Comparison of ENCODE assay signal across 9 cellular contexts in the genomic region with DNA sequence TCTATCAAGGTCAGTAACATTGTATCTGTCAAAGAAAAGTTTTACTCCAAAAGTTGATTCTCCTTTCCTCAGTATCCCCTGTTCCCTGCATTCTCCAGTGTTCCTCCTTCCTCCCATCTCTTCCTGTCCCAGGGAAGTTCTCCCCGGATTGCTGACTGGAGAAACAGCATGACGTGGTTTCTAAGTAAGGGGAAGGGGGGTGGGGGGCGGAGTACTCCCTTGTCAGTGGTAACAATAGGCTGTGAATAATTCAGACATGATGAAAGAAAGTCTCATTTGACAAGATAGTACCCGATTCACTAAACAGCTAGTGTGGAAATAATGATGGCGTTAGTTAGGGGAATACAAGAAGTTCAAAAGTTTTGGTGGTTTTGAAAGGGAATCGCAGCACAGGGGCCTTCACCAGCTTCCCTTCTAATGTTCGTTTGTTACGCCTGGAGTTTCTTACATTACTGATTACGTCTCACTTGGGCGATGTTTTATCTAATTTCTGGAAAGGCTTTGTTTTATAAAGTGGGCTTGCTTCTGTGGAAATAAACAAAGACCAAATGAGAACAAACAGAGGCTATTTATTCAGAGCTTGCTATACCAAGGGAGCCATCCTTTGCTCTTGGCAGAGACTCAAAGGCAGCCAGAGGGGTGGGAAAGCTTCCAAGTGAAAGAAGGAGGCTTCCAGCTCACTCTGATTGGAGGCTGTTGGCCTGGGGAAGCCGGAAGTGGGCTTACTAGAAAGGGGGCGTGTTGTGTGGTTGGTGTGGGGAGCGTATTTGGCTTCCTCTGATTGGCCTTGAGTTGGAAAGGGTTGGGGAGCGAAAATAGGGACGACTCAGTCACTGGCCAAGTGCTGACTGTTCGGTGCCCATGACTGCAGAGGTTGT.
DNase-seq lines count a peak whose midpoint lies in the region; ATAC-seq and TF ChIP-seq lines count a peak whose summit lies in the region.
"Had no signal": no experiment of that assay in that cellular context is flagged by ENCODE, and none has a peak within 500 bp of the region (broad histone marks: within the 10 kb centered on the region; RNA-seq: fewer than 3 reads in every experiment).

No MANE protein-coding gene starts in this region.

- WGBS in psoas muscle, 3 donors = 51 to 59% (median 51%) methylated on average over 16 of the region's 16 CpGs

- H3K4me1 ChIP-seq in psoas muscle = no peaks in the 10 kb centered on the region

- TF ChIP-seq CTCF in psoas muscle (IDR thresholded peaks at IDR 0.05) = no peak

- peak; percentile 15 for DNase-seq in Jurkat, Clone E6-1 (ENCODE audit: low read depth, low spot score)
- DNase-seq in RPMI8226 (peak; percentile 30), globus pallidus (ENCODE audit: low spot score) (peak; percentile 93), retina (peak; percentile 24), psoas muscle (no peak)
- no peak for DNase-seq in activated T-cell treated with anti-CD3 and anti-CD28 coated beads, Interleukin-2, amount 50 U/mL, for 48 hours
- DNase-seq: NCI-H1930 had no signal

- H3K36me3 ChIP-seq in psoas muscle (ENCODE audit: insufficient read depth in 1 of 2, low read depth in 1 of 2) = no peaks in the 10 kb centered on the region

- no peak overlapping the region for H3K4me3 ChIP-seq in Jurkat, Clone E6-1 (ENCODE audit: low read length)
- H3K4me3 ChIP-seq in psoas muscle = no peak overlapping the region

- intact Hi-C loops in psoas muscle (cut with DNase I) = no loop called here

- no peak for ATAC-seq in GM19463 (IDR thresholded peaks at IDR 0.05; ENCODE audit: unreplicated experiment)
- no peak for ATAC-seq in GM19397 (IDR thresholded peaks at IDR 0.05; ENCODE audit: unreplicated experiment)
- no peak for ATAC-seq in psoas muscle

- H3K9me3 ChIP-seq in psoas muscle = no peaks in the 10 kb centered on the region

- peaks cover 0 to 2% (median under 1%) of the 10 kb centered on the region in 3 donors for H3K27me3 ChIP-seq in psoas muscle (ENCODE audit: insufficient read depth in 3 of 3, low read length in 2 of 3)

- no peak overlapping the region for H3K27ac ChIP-seq in psoas muscle

Comparison
In these comparisons a context has a peak if more than half of its experiments do, and no peak if none do; other contexts are left out.
1. DNase-seq: peak in Jurkat, Clone E6-1 (single experiment), RPMI8226 (single experiment), globus pallidus (single experiment) and retina (single experiment); none in psoas muscle (0 of 2) and activated T-cell treated with anti-CD3 and anti-CD28 coated beads, Interleukin-2, amount 50 U/mL, for 48 hours (0 of 2).